14 cellular contexts compared by ENCODE assay signal in genomic region chr13:30346789-30347167, GRCh38. TPM values are rescaled to one million over a fixed set of nuclear protein-coding genes. Genes with fewer than 3 reads are reported as not detected.
DNase-seq lines count a peak whose midpoint lies in the region; ATAC-seq, FAIRE-seq and TF ChIP-seq lines count a peak whose summit lies in the region.
"Had no signal": no experiment of that assay in that cellular context is flagged by ENCODE, and none has a peak within 500 bp of the region (broad histone marks: within the 10 kb centered on the region; RNA-seq: fewer than 3 reads in every experiment).

No MANE protein-coding gene starts in this region.

- ATAC-seq in GM19463 (IDR thresholded peaks at IDR 0.05; ENCODE audit: unreplicated experiment): peak; percentile 29
- ATAC-seq in HG03342 (IDR thresholded peaks at IDR 0.05; ENCODE audit: unreplicated experiment): peak; percentile 29

- DNase-seq in GM12865 (ENCODE audit: low read depth): peak; percentile 26
- no peak for DNase-seq in COR-L47 (lab: John Stamatoyannopoulos, UW)
- no peak for DNase-seq in OCI-M1 (lab: John Stamatoyannopoulos, UW)
- DNase-seq in KBM-7: no peak
- DNase-seq in RCC 7860 (ENCODE audit: low spot score): no peak
- DNase-seq: Caco-2, Kasumi-1, NCI-H526, ovary, SK-N-SH had no signal

- H3K27me3 ChIP-seq in esophagus (ENCODE audit: control insufficient read depth in 1 of 2, insufficient read depth in 2 of 2, low read length in 2 of 2): no peaks in the 10 kb centered on the region
- H3K27me3 ChIP-seq: ovary, upper lobe of left lung had no signal

- peak overlapping the region; percentile 61 to 74 for H3K27ac ChIP-seq in esophagus (ENCODE audit: low read depth in 2 of 2, low read length in 1 of 2)
- H3K27ac ChIP-seq: ovary, upper lobe of left lung had no signal

- H3K9me3 ChIP-seq in esophagus (ENCODE audit: control insufficient read depth in 2 of 2, insufficient read depth in 1 of 2, low read depth in 1 of 2, low read length in 1 of 2): peaks cover 0 to 2% of the 10 kb centered on the region in 2 donors
- H3K9me3 ChIP-seq: Caco-2, ovary, SK-N-SH, upper lobe of left lung had no signal

- 75 to 78% methylated on average over 4 of the region's 4 CpGs for WGBS in esophagus, 2 donors

- no peaks in the 10 kb centered on the region for H3K36me3 ChIP-seq in esophagus (ENCODE audit: control insufficient read depth in 2 of 2, insufficient read depth in 2 of 2, low read length in 1 of 2)
- H3K36me3 ChIP-seq: ovary, upper lobe of left lung had no signal

- H3K4me3 ChIP-seq in GM12865 (ENCODE audit: low read depth, low read length) (no peak overlapping the region), esophagus (ENCODE audit: low read depth in 1 of 2, low read length in 2 of 2) (no peak overlapping the region)
- H3K4me3 ChIP-seq: ovary, upper lobe of left lung had no signal

- H3K4me1 ChIP-seq in esophagus (ENCODE audit: control insufficient read depth in 2 of 2, insufficient read depth in 2 of 2, low read length in 1 of 2): no peaks in the 10 kb centered on the region
- H3K4me1 ChIP-seq: Caco-2 had no signal

- no peak for FAIRE-seq in RCC 7860 (lab: Jason Lieb, UNC)

- no peak for TF ChIP-seq CTCF in GM12865 (IDR thresholded peaks at IDR 0.05; ENCODE audit: insufficient read depth, low read depth, low read length, missing control alignments)

- in situ Hi-C loops in KBM-7 (cut with MboI; ENCODE audit: low pct_unique_long_range_greater_than_20kb, low sequenced_read_pairs): no loop called here

RNA-seq across cellular contexts. Expression of gene KATNAL1, which starts 39.4 kb away (rescaled TPM):
- polyA plus RNA-seq in esophagus: 1 to 10 TPM in 1 of 2 donors, under 1 TPM in 1; 0.92 to 1.3 TPM
